ENCODE assay signal across 8 cellular contexts in the genomic region with DNA sequence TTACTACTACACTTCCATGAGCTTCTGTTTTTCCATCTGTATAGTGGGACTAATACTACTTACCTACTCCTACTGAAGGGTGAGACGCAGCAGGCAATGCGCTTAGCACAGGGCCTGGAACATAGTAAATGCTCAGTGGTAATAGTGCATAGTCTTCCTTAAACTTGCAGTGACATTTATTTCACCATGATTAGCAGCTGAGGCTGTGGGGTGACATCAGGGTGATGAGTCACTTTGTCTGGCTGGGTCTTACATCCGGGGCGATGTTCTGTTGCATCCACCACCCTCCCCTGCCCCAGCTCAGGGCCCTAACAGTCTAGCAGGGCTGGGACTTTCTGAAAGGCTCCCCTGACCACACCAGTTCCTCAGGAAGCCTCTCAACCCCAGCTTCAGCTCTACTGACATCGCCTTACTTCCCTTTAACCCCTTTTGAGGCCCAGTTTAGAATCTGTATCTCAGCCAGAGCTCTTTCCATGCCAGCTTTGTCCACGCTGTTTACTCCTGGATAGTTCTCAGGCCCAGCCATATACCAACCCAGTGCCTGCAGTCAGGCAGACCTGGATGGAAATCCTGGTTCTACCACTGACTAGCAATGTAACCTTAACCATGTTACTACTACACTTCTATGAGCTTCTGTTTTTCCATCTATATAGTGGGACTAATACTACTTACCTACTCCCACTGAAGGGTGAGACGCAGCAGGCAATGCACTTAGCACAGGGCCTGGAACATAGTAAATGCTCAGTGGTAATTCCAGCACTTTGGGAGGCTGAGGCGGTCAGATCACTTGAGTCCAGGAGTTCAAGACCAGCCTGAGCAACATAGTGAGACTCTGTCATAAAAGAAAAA.
DNase-seq lines count a peak whose midpoint lies in the region; ATAC-seq and TF ChIP-seq lines count a peak whose summit lies in the region.

No MANE protein-coding gene starts in this region.

- in situ Hi-C loops in astrocyte of the spinal cord (cut with HindIII; ENCODE audit: low sequenced_read_pairs) = no loop called here

- H3K4me1 ChIP-seq in ACC112 (ENCODE audit: control insufficient read depth, insufficient read depth, low read length, unreplicated experiment) (peaks cover 33% of the 10 kb centered on the region), lower lobe of right lung (peaks cover 40% of the 10 kb centered on the region)

- H3K27me3 ChIP-seq in ACC112 (ENCODE audit: insufficient read depth, low read length) (no peaks in the 10 kb centered on the region), lower lobe of right lung (ENCODE audit: low read depth) (no peaks in the 10 kb centered on the region)

- intact Hi-C loops in lower lobe of right lung (cut with DNase I) = no loop called here

- H3K27ac ChIP-seq in ACC112 (ENCODE audit: low read depth, low read length) = peak overlapping the region; percentile 65
- H3K27ac ChIP-seq in lower lobe of right lung = peak overlapping the region; percentile 74

- no peaks in the 10 kb centered on the region for H3K36me3 ChIP-seq in ACC112 (ENCODE audit: insufficient read depth, low read length)
- no peaks in the 10 kb centered on the region for H3K36me3 ChIP-seq in lower lobe of right lung

- ATAC-seq in GM19372 (IDR thresholded peaks at IDR 0.05; ENCODE audit: low read depth, unreplicated experiment) (peak; percentile 86), HG03457 (IDR thresholded peaks at IDR 0.05; ENCODE audit: unreplicated experiment) (peak; percentile 87), lower lobe of right lung (peak; percentile 87 to 95)

- H3K4me3 ChIP-seq in ACC112 (ENCODE audit: low read depth, low read length) (no peak overlapping the region), astrocyte of the spinal cord (ENCODE audit: low read depth, low read length) (no peak overlapping the region), lower lobe of right lung (no peak overlapping the region)

- H3K79me2 ChIP-seq in ACC112 (ENCODE audit: control insufficient read depth, insufficient read depth, low read length, unreplicated experiment) = no peaks in the 10 kb centered on the region

- TF ChIP-seq CTCF in astrocyte of the spinal cord (IDR thresholded peaks at IDR 0.05; ENCODE audit: low read depth, low read length) (no peak), lower lobe of right lung (IDR thresholded peaks at IDR 0.05) (no peak)

- DNase-seq in T-helper 22 cell (ENCODE audit: low read depth) (peak; percentile 91), astrocyte of the spinal cord (ENCODE audit: low read depth, low spot score) (peak; percentile 69), lower lobe of right lung (peak; percentile 89), occipital lobe (lab: John Stamatoyannopoulos, UW) (no peak)
- peak; percentile 82 to 83 for DNase-seq in stimulated activated CD8-positive, alpha-beta memory T cell treated with anti-CD3 and anti-CD28 coated beads, Interleukin-7, amount 100 ng/mL, for 4 hours (ENCODE audit: low read depth in 2 of 2)

- no peak overlapping the region for H2AFZ ChIP-seq in ACC112 (ENCODE audit: low read length, unreplicated experiment)

- H3K9me3 ChIP-seq in lower lobe of right lung = no peaks in the 10 kb centered on the region
